In the genomic region with DNA sequence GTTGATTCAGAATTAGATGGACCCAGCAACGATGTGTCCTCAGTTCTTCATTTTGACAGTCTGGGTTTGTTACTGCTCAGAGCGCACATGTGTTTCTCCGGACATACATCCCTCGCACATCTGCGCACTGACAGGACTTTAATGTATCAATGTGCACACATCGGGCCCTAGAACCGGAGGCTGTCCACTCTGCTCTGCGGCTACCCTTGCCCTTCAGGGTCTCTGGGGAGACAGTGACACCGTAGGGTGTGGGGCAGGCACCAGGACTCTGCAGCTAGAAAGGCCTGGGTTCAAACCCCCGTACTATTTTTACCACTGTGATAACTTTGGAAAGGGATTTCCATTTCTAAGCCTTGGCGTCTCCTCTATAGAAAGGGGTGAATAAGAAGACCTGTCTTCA, we compare ENCODE assay signal across 19 cellular contexts. TPM values are rescaled to one million over a fixed set of nuclear protein-coding genes. Genes with fewer than 3 reads are reported as not detected.
A peak's percentile ranks its signal among the peaks of the same experiment; 100 is the strongest.
DNase-seq lines count a peak whose midpoint lies in the region; ATAC-seq and TF ChIP-seq lines count a peak whose summit lies in the region.
"Had no signal": no experiment of that assay in that cellular context is flagged by ENCODE, and none has a peak within 500 bp of the region (broad histone marks: within the 10 kb centered on the region; RNA-seq: fewer than 3 reads in every experiment).

No MANE protein-coding gene starts in this region.

- DNase-seq in Ammon's horn (ENCODE audit: low spot score) (peak; percentile 1), PC-3 (no peak), coronary artery (ENCODE audit: low spot score) (peak; percentile 46), posterior vena cava (ENCODE audit: low spot score) (peak; percentile 49), hypothalamus (lab: John Stamatoyannopoulos, UW) (no peak), hepatocyte (ENCODE audit: low spot score) (no peak)
- no peak for DNase-seq in NK-92 treated with Interleukin-12 subunit alpha and Interleukin-12 subunit beta, amount 100 ng/mL, for 24 hours (lab: John Stamatoyannopoulos, UW)
- DNase-seq in stimulated activated CD4-positive, alpha-beta T cell treated with anti-CD3 and anti-CD28 coated beads, Interleukin-4, amount 100 ng/mL, for 24 hours: no peak
- DNase-seq: ACHN; AML-193; Calu3; CD4-positive, CD25-positive, alpha-beta regulatory T cell; H9; NCI-H187; NCI-H2171; NCI-H446 treated with DMSO at 0.1 percent for 48 hours; NCI-H774 had no signal

- H2AFZ ChIP-seq in PC-3 (ENCODE audit: low read length) (no peak overlapping the region), hepatocyte (no peak overlapping the region)

- H3F3A ChIP-seq in PC-3 (ENCODE audit: low read length, unreplicated experiment): peaks cover 6% of the 10 kb centered on the region

- TF ChIP-seq CTCF in PC-3 (conservative IDR thresholded peaks at IDR 0.05; ENCODE audit: low read depth, low read length) (no peak), coronary artery (IDR thresholded peaks at IDR 0.05) (no peak), hepatocyte (IDR thresholded peaks at IDR 0.05; ENCODE audit: poor library complexity) (no peak)

- no peaks in the 10 kb centered on the region for H3K79me2 ChIP-seq in PC-3 (ENCODE audit: low read length)
- H3K79me2 ChIP-seq in hepatocyte: no peaks in the 10 kb centered on the region

- CTCF ChIA-PET in PC-3 (lab: Charles Lee): no interaction called here

- WGBS in hepatocyte (ENCODE audit: low lambda C conversion rate, missing lambda C conversion rate): 94% methylated on average over 11 of the region's 11 CpGs

- H3K27ac ChIP-seq in PC-3 (ENCODE audit: low read length) (peak overlapping the region; percentile 60), coronary artery (no peak overlapping the region), hepatocyte (no peak overlapping the region)
- H3K27ac ChIP-seq: SK-N-MC had no signal

- no peaks in the 10 kb centered on the region for H3K9me2 ChIP-seq in PC-3 (replicated peaks; ENCODE audit: low read length)
- no peaks in the 10 kb centered on the region for H3K9me2 ChIP-seq in hepatocyte (replicated peaks; ENCODE audit: insufficient read depth)

- no peak for ATAC-seq in PC-3
- ATAC-seq: Right ventricle myocardium inferior had no signal

- intact Hi-C loops in PC-3 (cut with micrococcal nuclease): no loop called here
- intact Hi-C loops in posterior vena cava (cut with DNase I): no loop called here

- BruUV-seq in PC-3 (replicated peaks; lab: Mats Ljungman, UMichigan): no TSS peak

- peaks cover 49% of the 10 kb centered on the region for H3K4me1 ChIP-seq in PC-3 (ENCODE audit: insufficient read depth, low read length)
- no peaks in the 10 kb centered on the region for H3K4me1 ChIP-seq in hepatocyte (ENCODE audit: insufficient read depth)

- H4K20me1 ChIP-seq in PC-3 (ENCODE audit: low read length): no peaks in the 10 kb centered on the region
- H4K20me1 ChIP-seq in hepatocyte (ENCODE audit: insufficient read depth, poor library complexity, severe bottlenecking): no peaks in the 10 kb centered on the region

- H3K36me3 ChIP-seq in PC-3 (ENCODE audit: low read depth, low read length) (no peaks in the 10 kb centered on the region), hepatocyte (replicated peaks; ENCODE audit: insufficient read depth, low read depth) (no peaks in the 10 kb centered on the region)

- no peak overlapping the region for H3K9ac ChIP-seq in PC-3 (ENCODE audit: low read length)

- H3K27me3 ChIP-seq in PC-3 (ENCODE audit: low read length) (no peaks in the 10 kb centered on the region), hepatocyte (no peaks in the 10 kb centered on the region)

- POLR2A ChIA-PET in PC-3 (lab: Charles Lee; ENCODE audit: unreplicated experiment): no interaction called here

- H3K4me2 ChIP-seq in PC-3 (ENCODE audit: low read length) (no peak overlapping the region), hepatocyte (no peak overlapping the region)

- H3K9me3 ChIP-seq in PC-3 (ENCODE audit: low read length): no peaks in the 10 kb centered on the region
- no peaks in the 10 kb centered on the region for H3K9me3 ChIP-seq in hepatocyte (ENCODE audit: low read depth)

- H3K4me3 ChIP-seq in PC-3 (ENCODE audit: low read length) (no peak overlapping the region), coronary artery (no peak overlapping the region), hepatocyte (no peak overlapping the region)
- H3K4me3 ChIP-seq: SK-N-MC had no signal

RNA-seq across cellular contexts. Expression of a gene that starts 23.5 kb away (rescaled TPM):
- 121 and 144 TPM in 2 replicates for total RNA-seq in PC-3 (2014; rRNA removed)
- total RNA-seq in posterior vena cava: 10 to 100 TPM; 30.8 to 36.9 TPM
- 44.1 and 46.7 TPM in 2 replicates for total RNA-seq in hepatocyte
- 56.0 and 75.7 TPM in 2 replicates for polyA plus RNA-seq in hepatocyte

Comparison
In these comparisons a context has a peak if more than half of its experiments do, and no peak if none do; other contexts are left out.
1. DNase-seq: peak in Ammon's horn (single experiment), coronary artery (single experiment) and posterior vena cava (single experiment); none in PC-3 (single experiment), hypothalamus (0 of 51), NK-92 treated with Interleukin-12 subunit alpha and Interleukin-12 subunit beta, amount 100 ng/mL, for 24 hours (single experiment), hepatocyte (single experiment) and stimulated activated CD4-positive, alpha-beta T cell treated with anti-CD3 and anti-CD28 coated beads, Interleukin-4, amount 100 ng/mL, for 24 hours (single experiment).